Comparison of ENCODE assay signal across 1 cellular context in genomic region chr12:123457980-123458779, GRCh38.
TF ChIP-seq lines count a peak whose summit lies in the region.

A gene with protein sequence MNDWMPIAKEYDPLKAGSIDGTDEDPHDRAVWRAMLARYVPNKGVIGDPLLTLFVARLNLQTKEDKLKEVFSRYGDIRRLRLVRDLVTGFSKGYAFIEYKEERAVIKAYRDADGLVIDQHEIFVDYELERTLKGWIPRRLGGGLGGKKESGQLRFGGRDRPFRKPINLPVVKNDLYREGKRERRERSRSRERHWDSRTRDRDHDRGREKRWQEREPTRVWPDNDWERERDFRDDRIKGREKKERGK (plus strand): TSS chr12:123458139. CDS start chr12:123465541, 7,402 bp downstream.

TF ChIP-seq in HepG2, 621 proteins besides CTCF, POLR2A, EP300 and RAD21 (continued from another document and continues in another):
- TF ChIP-seq, protein P1, sequence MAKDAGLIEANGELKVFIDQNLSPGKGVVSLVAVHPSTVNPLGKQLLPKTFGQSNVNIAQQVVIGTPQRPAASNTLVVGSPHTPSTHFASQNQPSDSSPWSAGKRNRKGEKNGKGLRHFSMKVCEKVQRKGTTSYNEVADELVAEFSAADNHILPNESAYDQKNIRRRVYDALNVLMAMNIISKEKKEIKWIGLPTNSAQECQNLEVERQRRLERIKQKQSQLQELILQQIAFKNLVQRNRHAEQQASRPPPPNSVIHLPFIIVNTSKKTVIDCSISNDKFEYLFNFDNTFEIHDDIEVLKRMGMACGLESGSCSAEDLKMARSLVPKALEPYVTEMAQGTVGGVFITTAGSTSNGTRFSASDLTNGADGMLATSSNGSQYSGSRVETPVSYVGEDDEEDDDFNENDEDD (CRISPR knock-in tag; IDR thresholded peaks at IDR 0.05; ENCODE audit: borderline replicate concordance), result peak; percentile 76; the same call in 1 of the 2 replicates
- TF ChIP-seq POGZ (CRISPR knock-in tag; IDR thresholded peaks at IDR 0.05), result peak; percentile 77; the same call in 1 of the 2 replicates
- TF ChIP-seq KAT7 (CRISPR knock-in tag; IDR thresholded peaks at IDR 0.05; ENCODE audit: borderline replicate concordance), result peak; percentile 70; the same call in 1 of the 2 replicates
- TF ChIP-seq YEATS4 (CRISPR knock-in tag; IDR thresholded peaks at IDR 0.05; ENCODE audit: borderline replicate concordance), result peak; percentile 93
- no peak for TF ChIP-seq MED8 (CRISPR knock-in tag; IDR thresholded peaks at IDR 0.05; ENCODE audit: insufficient replicate concordance)
- TF ChIP-seq GMEB2 (CRISPR knock-in tag; IDR thresholded peaks at IDR 0.05; ENCODE audit: low read depth), result peak; percentile 37; the same call in 1 of the 2 replicates
- TF ChIP-seq AGO2 (optimal IDR thresholded peaks at IDR 0.05; ENCODE audit: low read depth, low read length), result peak; percentile 63
- TF ChIP-seq PAXIP1 (CRISPR knock-in tag; conservative IDR thresholded peaks at IDR 0.05), result peak; percentile 36
- TF ChIP-seq SP4 (CRISPR knock-in tag; IDR thresholded peaks at IDR 0.05), result 0 out of 2 replicates have a peak, but pooled peaks have one; percentile 29
- TF ChIP-seq ZNF629 (CRISPR knock-in tag; conservative IDR thresholded peaks at IDR 0.05), result peak; percentile 12; the same call in 1 of the 2 replicates
- TF ChIP-seq ZBTB40 (IDR thresholded peaks at IDR 0.05), result no peak
- TF ChIP-seq ZBTB40 (CRISPR knock-in tag; IDR thresholded peaks at IDR 0.05), result peak; percentile 91
- TF ChIP-seq ZFP91 (CRISPR knock-in tag; IDR thresholded peaks at IDR 0.05; ENCODE audit: borderline replicate concordance), result peak; percentile 87
- TF ChIP-seq ZNF761 (CRISPR knock-in tag; conservative IDR thresholded peaks at IDR 0.05), result no peak
- TF ChIP-seq ISX (CRISPR knock-in tag; conservative IDR thresholded peaks at IDR 0.05), result no peak
- TF ChIP-seq ZNF362 (CRISPR knock-in tag; IDR thresholded peaks at IDR 0.05; ENCODE audit: borderline replicate concordance), result peak; percentile 95; the same call in 1 of the 2 replicates
- peak; percentile 60; the same call in 1 of the 2 replicates for TF ChIP-seq DR1 (CRISPR knock-in tag; IDR thresholded peaks at IDR 0.05)
- peak; percentile 85 for TF ChIP-seq ZMYM3 (CRISPR knock-in tag; IDR thresholded peaks at IDR 0.05)
- TF ChIP-seq, protein P2, sequence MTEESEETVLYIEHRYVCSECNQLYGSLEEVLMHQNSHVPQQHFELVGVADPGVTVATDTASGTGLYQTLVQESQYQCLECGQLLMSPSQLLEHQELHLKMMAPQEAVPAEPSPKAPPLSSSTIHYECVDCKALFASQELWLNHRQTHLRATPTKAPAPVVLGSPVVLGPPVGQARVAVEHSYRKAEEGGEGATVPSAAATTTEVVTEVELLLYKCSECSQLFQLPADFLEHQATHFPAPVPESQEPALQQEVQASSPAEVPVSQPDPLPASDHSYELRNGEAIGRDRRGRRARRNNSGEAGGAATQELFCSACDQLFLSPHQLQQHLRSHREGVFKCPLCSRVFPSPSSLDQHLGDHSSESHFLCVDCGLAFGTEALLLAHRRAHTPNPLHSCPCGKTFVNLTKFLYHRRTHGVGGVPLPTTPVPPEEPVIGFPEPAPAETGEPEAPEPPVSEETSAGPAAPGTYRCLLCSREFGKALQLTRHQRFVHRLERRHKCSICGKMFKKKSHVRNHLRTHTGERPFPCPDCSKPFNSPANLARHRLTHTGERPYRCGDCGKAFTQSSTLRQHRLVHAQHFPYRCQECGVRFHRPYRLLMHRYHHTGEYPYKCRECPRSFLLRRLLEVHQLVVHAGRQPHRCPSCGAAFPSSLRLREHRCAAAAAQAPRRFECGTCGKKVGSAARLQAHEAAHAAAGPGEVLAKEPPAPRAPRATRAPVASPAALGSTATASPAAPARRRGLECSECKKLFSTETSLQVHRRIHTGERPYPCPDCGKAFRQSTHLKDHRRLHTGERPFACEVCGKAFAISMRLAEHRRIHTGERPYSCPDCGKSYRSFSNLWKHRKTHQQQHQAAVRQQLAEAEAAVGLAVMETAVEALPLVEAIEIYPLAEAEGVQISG (CRISPR knock-in tag; IDR thresholded peaks at IDR 0.05), result peak; percentile 82
- TF ChIP-seq ZNF841 (CRISPR knock-in tag; IDR thresholded peaks at IDR 0.05; ENCODE audit: borderline replicate concordance), result no peak
- TF ChIP-seq, protein P3, sequence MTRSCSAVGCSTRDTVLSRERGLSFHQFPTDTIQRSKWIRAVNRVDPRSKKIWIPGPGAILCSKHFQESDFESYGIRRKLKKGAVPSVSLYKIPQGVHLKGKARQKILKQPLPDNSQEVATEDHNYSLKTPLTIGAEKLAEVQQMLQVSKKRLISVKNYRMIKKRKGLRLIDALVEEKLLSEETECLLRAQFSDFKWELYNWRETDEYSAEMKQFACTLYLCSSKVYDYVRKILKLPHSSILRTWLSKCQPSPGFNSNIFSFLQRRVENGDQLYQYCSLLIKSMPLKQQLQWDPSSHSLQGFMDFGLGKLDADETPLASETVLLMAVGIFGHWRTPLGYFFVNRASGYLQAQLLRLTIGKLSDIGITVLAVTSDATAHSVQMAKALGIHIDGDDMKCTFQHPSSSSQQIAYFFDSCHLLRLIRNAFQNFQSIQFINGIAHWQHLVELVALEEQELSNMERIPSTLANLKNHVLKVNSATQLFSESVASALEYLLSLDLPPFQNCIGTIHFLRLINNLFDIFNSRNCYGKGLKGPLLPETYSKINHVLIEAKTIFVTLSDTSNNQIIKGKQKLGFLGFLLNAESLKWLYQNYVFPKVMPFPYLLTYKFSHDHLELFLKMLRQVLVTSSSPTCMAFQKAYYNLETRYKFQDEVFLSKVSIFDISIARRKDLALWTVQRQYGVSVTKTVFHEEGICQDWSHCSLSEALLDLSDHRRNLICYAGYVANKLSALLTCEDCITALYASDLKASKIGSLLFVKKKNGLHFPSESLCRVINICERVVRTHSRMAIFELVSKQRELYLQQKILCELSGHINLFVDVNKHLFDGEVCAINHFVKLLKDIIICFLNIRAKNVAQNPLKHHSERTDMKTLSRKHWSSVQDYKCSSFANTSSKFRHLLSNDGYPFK (CRISPR knock-in tag; IDR thresholded peaks at IDR 0.05; ENCODE audit: borderline replicate concordance), result peak; percentile 86
- no peak for TF ChIP-seq ZNF7 (CRISPR knock-in tag; IDR thresholded peaks at IDR 0.05)
- peak; percentile 37; the same call in 1 of the 2 replicates for TF ChIP-seq ZNF747 (CRISPR knock-in tag; IDR thresholded peaks at IDR 0.05; ENCODE audit: borderline replicate concordance)
